ENCODE assay signal across 8 cellular contexts in genomic region chr12:80778005-80778541, GRCh38.
DNase-seq lines count a peak whose midpoint lies in the region; ATAC-seq and TF ChIP-seq lines count a peak whose summit lies in the region.

No MANE protein-coding gene starts in this region.

- no peak for TF ChIP-seq EP300 in suprapubic skin (IDR thresholded peaks at IDR 0.05)

- TF ChIP-seq CTCF in DND-41 (IDR thresholded peaks at IDR 0.05; ENCODE audit: borderline replicate concordance, extremely low read depth, low read length, poor library complexity, severe bottlenecking) (no peak), kidney epithelial cell (IDR thresholded peaks at IDR 0.05; ENCODE audit: insufficient read depth, low read length, poor library complexity, severe bottlenecking) (no peak), suprapubic skin (IDR thresholded peaks at IDR 0.05) (no peak)

- TF ChIP-seq POLR2A in suprapubic skin (IDR thresholded peaks at IDR 0.05), result no peak

- no peaks in the 10 kb centered on the region for H4K20me1 ChIP-seq in DND-41 (ENCODE audit: insufficient read depth, low read length)

- no peak overlapping the region for H3K4me2 ChIP-seq in DND-41 (ENCODE audit: insufficient read depth, low read length)

- no peak overlapping the region for H3K9ac ChIP-seq in DND-41 (ENCODE audit: low read depth, low read length)

- no peaks in the 10 kb centered on the region for H3K27me3 ChIP-seq in DND-41 (ENCODE audit: insufficient read depth, low read length, poor library complexity)
- no peaks in the 10 kb centered on the region for H3K27me3 ChIP-seq in kidney epithelial cell (ENCODE audit: control insufficient read depth, insufficient read depth, low read length)
- H3K27me3 ChIP-seq in suprapubic skin, result no peaks in the 10 kb centered on the region

- H3K4me3 ChIP-seq in DND-41 (ENCODE audit: low read depth in 1 of 2, low read length in 2 of 2) (no peak overlapping the region), kidney epithelial cell (ENCODE audit: low read depth, low read length) (no peak overlapping the region), suprapubic skin (no peak overlapping the region)

- H3K27ac ChIP-seq in DND-41 (ENCODE audit: low read length), result no peak overlapping the region; the same call in 1 of the 2 replicates
- peak overlapping the region; percentile 21 for H3K27ac ChIP-seq in suprapubic skin

- peak; percentile 35 for DNase-seq in DND-41
- peak; percentile 99 for DNase-seq in NCI-H2171 treated with DMSO at 0.1 percent for 48 hours (lab: John Stamatoyannopoulos, UW)
- peak; percentile 95 for DNase-seq in astrocyte of the hippocampus (ENCODE audit: low read depth, low spot score)
- peak; percentile 63 for DNase-seq in kidney epithelial cell (ENCODE audit: low read depth)
- DNase-seq in suprapubic skin (ENCODE audit: low spot score in 2 of 2), result peak in 1 of 2 donors; percentile 63
- DNase-seq in activated effector memory CD4-positive, alpha-beta T cell treated with anti-CD3 and anti-CD28 coated beads, Interleukin-2, amount 50 U/mL, for 16 hours, result no peak

- 0 out of 2 replicates have a peak overlapping the region, but pooled peaks have one; percentile 38 for H2AFZ ChIP-seq in DND-41 (ENCODE audit: low read depth, low read length)

- H3K36me3 ChIP-seq in DND-41 (ENCODE audit: insufficient read depth, low read length) (no peaks in the 10 kb centered on the region), kidney epithelial cell (ENCODE audit: control insufficient read depth, insufficient read depth, low read length) (no peaks in the 10 kb centered on the region), suprapubic skin (no peaks in the 10 kb centered on the region)

- no peaks in the 10 kb centered on the region for H3K79me2 ChIP-seq in DND-41 (ENCODE audit: insufficient read depth, low read length)

- H3K9me3 ChIP-seq in DND-41 (ENCODE audit: insufficient read depth, low read length, severe bottlenecking) (no peaks in the 10 kb centered on the region), suprapubic skin (no peaks in the 10 kb centered on the region)

- H3K4me1 ChIP-seq in DND-41 (ENCODE audit: insufficient read depth, low read length) (peaks cover 15% of the 10 kb centered on the region), suprapubic skin (peaks cover 14% of the 10 kb centered on the region)

- 43% methylated on average over 3 of the region's 3 CpGs for WGBS in suprapubic skin

- peak; percentile 72 for ATAC-seq in DND-41 (ENCODE audit: insufficient read depth, low read depth)
- ATAC-seq in GM19324 (IDR thresholded peaks at IDR 0.05; ENCODE audit: low FRiP score, unreplicated experiment), result peak; percentile 96
- peak; percentile 98 for ATAC-seq in HG03159 (IDR thresholded peaks at IDR 0.05; ENCODE audit: unreplicated experiment)
